8 cellular contexts compared by ENCODE assay signal in the genomic region with DNA sequence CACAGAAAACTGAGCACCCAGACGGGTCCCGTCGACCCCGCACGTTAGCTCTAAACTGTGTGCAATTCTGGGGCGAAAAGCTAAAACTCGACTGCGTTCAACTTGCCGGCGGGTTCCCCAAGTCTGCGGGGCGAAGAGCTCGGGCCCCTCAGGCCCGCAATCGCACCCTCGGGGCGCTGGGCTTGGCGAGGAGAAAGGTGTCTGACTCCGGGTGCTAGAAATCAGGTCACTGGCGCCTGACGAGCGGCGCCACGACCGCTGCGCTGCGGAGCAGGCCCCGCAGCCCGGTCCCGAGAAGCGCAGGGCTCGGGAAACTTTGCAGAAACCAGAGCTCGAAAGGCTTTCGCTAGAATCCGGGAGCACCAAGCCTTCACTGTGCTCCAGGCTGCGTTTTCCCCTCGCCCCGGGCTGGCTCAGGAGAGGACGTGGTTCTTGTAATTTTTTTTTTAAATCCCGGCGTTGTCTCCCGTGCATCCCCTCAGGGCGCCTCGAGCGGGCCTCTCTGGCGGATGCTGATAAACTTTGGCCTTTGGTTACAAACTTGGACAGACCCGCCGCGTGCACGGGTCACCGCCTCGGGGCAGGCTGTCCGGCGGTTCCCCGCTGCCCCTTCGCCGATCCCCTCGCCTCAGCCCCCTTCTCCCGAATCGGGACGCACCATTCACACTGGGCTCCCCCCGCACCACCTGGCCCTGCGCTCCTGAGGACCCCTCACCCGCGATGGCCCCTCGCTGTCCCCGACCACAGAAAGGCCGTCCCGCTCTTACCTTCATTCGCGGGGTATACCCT. TPM values are rescaled to one million over a fixed set of nuclear protein-coding genes. Genes with fewer than 3 reads are reported as not detected.
DNase-seq lines count a peak whose midpoint lies in the region; ATAC-seq lines count a peak whose summit lies in the region.

No MANE protein-coding gene starts in this region.

- peaks cover 25% of the 10 kb centered on the region for H3K4me1 ChIP-seq in ACC112 (ENCODE audit: control insufficient read depth, insufficient read depth, low read length, unreplicated experiment)

- no peak overlapping the region for H3K27ac ChIP-seq in ACC112 (ENCODE audit: low read depth, low read length)

- H3K79me2 ChIP-seq in ACC112 (ENCODE audit: control insufficient read depth, insufficient read depth, low read length, unreplicated experiment) = no peaks in the 10 kb centered on the region

- H3K27me3 ChIP-seq in ACC112 (ENCODE audit: insufficient read depth, low read length) = peaks cover 8% of the 10 kb centered on the region; the same call in 1 of the 2 replicates

- DNase-seq in T-helper 2 cell (peak in 3 of 5 experiments; percentile 10 to 42 (median 16)), cerebellar cortex (ENCODE audit: low spot score) (peak; percentile 28), kidney glomerular epithelial cell (lab: John Stamatoyannopoulos, UW) (peak; percentile 37), HT-29 (ENCODE audit: low spot score) (no peak)
- DNase-seq in stimulated activated CD4-positive, alpha-beta T cell treated with anti-CD3 and anti-CD28 coated beads, Interleukin-4, amount 100 ng/mL, for 1 hour = peak; percentile 33

- ATAC-seq in GM18873 (IDR thresholded peaks at IDR 0.05; ENCODE audit: low FRiP score, unreplicated experiment) (peak; percentile 10), HG03103 (IDR thresholded peaks at IDR 0.05; ENCODE audit: low read depth, unreplicated experiment) (peak; percentile 5)

- H2AFZ ChIP-seq in ACC112 (ENCODE audit: low read length, unreplicated experiment) = peak overlapping the region; percentile 41

- H3K36me3 ChIP-seq in ACC112 (ENCODE audit: insufficient read depth, low read length) = no peaks in the 10 kb centered on the region

- peak overlapping the region; percentile 87 for H3K4me3 ChIP-seq in ACC112 (ENCODE audit: low read depth, low read length)

RNA-seq across cellular contexts. Expression of a gene that starts 0.5 kb away (rescaled TPM):
- 0.41 TPM in 1 of 2 replicates, not detected in the other for total RNA-seq in HT-29 (2014; rRNA removed; shearing (Covaris generic))
